1 cellular context compared by ENCODE assay signal in the genomic region with DNA sequence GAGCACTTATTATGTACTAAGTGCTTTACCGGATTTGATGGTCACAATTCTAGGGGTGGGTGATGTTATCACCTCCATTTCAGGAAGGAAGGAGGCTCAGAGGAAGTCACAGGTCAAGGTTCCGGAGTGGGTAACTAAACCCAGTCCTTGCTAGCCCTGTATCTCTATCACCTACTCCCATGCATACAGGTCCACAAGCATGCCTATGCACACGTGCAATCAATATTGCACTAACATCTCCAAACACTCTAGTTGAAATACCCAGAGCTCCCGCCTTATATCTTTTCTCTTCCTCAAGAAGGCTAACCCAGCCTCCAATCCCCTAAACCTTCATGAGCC.
TF ChIP-seq lines count a peak whose summit lies in the region.

No MANE protein-coding gene starts in this region.

TF ChIP-seq in HCT116, 20 proteins besides CTCF, POLR2A, EP300 and RAD21 (continued from another document):
- TF ChIP-seq TCF7L2 (IDR thresholded peaks at IDR 0.05; ENCODE audit: borderline replicate concordance, extremely low read depth, insufficient read depth, insufficient read length) (no peak), SIN3A (IDR thresholded peaks at IDR 0.05; ENCODE audit: low read depth) (no peak), ELF1 (IDR thresholded peaks at IDR 0.05; ENCODE audit: borderline replicate concordance, low read depth) (no peak), REST (IDR thresholded peaks at IDR 0.05; ENCODE audit: low read depth) (no peak), ZNF274 (IDR thresholded peaks at IDR 0.05; ENCODE audit: low read depth, low read length) (no peak), EZH2 (IDR thresholded peaks at IDR 0.05) (no peak), EGR1 (IDR thresholded peaks at IDR 0.05; ENCODE audit: low read depth) (no peak), POLR2AphosphoS5 (IDR thresholded peaks at IDR 0.05; ENCODE audit: low read depth, low read length) (no peak), CBX3 (IDR thresholded peaks at IDR 0.05; ENCODE audit: low read depth) (no peak), SP1 (IDR thresholded peaks at IDR 0.05; ENCODE audit: low read depth) (no peak), MAX (IDR thresholded peaks at IDR 0.05) (no peak)
- TF ChIP-seq, protein P1, sequence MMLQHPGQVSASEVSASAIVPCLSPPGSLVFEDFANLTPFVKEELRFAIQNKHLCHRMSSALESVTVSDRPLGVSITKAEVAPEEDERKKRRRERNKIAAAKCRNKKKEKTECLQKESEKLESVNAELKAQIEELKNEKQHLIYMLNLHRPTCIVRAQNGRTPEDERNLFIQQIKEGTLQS (IDR thresholded peaks at IDR 0.05), result no peak
TF ChIP-seq in HCT116: peak in this region for 0.
